11 cellular contexts compared by ENCODE assay signal in genomic region chr3:62558549-62559112, GRCh38.
DNase-seq lines count a peak whose midpoint lies in the region; ATAC-seq and TF ChIP-seq lines count a peak whose summit lies in the region.
"Had no signal": no experiment of that assay in that cellular context is flagged by ENCODE, and none has a peak within 500 bp of the region (broad histone marks: within the 10 kb centered on the region; RNA-seq: fewer than 3 reads in every experiment).

No MANE protein-coding gene starts in this region.

- no peak overlapping the region for H3K4me3 ChIP-seq in colonic mucosa

- H3K9ac ChIP-seq in colonic mucosa (ENCODE audit: low read depth in 2 of 2, low read length in 2 of 2): no peak overlapping the region

- no peak overlapping the region for H3K27ac ChIP-seq in colonic mucosa

- no peaks in the 10 kb centered on the region for H3K9me3 ChIP-seq in colonic mucosa

- H3K4me3 Mint-ChIP-seq in progenitor cell of endocrine pancreas (ENCODE audit: low read depth): no peak overlapping the region
- no peak overlapping the region for H3K4me3 Mint-ChIP-seq in natural killer cell treated with Interleukin-12 subunit alpha and Interleukin-12 subunit beta and Interleukin-15 and Interleukin-18, amount 100 ng/mL, for 72 hours

- no peaks in the 10 kb centered on the region for H3K27me3 Mint-ChIP-seq in progenitor cell of endocrine pancreas
- H3K27me3 Mint-ChIP-seq in natural killer cell treated with Interleukin-12 subunit alpha and Interleukin-12 subunit beta and Interleukin-15 and Interleukin-18, amount 100 ng/mL, for 72 hours: no peaks in the 10 kb centered on the region

- no peaks in the 10 kb centered on the region for H3K27me3 ChIP-seq in colonic mucosa

- TF ChIP-seq CTCF in colonic mucosa (IDR thresholded peaks at IDR 0.05) (peak; percentile 20), progenitor cell of endocrine pancreas (IDR thresholded peaks at IDR 0.05; ENCODE audit: unreplicated experiment) (peak; percentile 63)

- H3K27ac Mint-ChIP-seq in progenitor cell of endocrine pancreas: no peak overlapping the region
- H3K27ac Mint-ChIP-seq in natural killer cell treated with Interleukin-12 subunit alpha and Interleukin-12 subunit beta and Interleukin-15 and Interleukin-18, amount 100 ng/mL, for 72 hours: no peak overlapping the region

- DNase-seq in SKM-1 treated with dmso at 0.1 percent for 144 hours (lab: John Stamatoyannopoulos, UW; ENCODE audit: unreplicated experiment) (peak; percentile 31), SKM-1 (lab: John Stamatoyannopoulos, UW; ENCODE audit: unreplicated experiment) (no peak), NAMALWA (ENCODE audit: low spot score) (peak; percentile 23), colonic mucosa (no peak), progenitor cell of endocrine pancreas (ENCODE audit: low spot score, unreplicated experiment) (no peak), cerebellar cortex (ENCODE audit: low spot score) (no peak)
- DNase-seq in natural killer cell treated with Interleukin-12 subunit alpha and Interleukin-12 subunit beta and Interleukin-15 and Interleukin-18, amount 100 ng/mL, for 72 hours (ENCODE audit: low spot score): no peak
- DNase-seq: DMS153, NCI-H1092 treated with DMSO at 0.1 percent for 48 hours had no signal

- H3K36me3 Mint-ChIP-seq in progenitor cell of endocrine pancreas (ENCODE audit: insufficient read depth): peaks cover 6% of the 10 kb centered on the region
- H3K36me3 Mint-ChIP-seq in natural killer cell treated with Interleukin-12 subunit alpha and Interleukin-12 subunit beta and Interleukin-15 and Interleukin-18, amount 100 ng/mL, for 72 hours: no peaks in the 10 kb centered on the region

- no peaks in the 10 kb centered on the region for H3K4me1 ChIP-seq in colonic mucosa

- intact Hi-C loops in colonic mucosa (cut with DNase I): loop anchor here (5.0 kb wide), 1 partner anchor 226 kb away; no protein-coding TSS in a partner anchor

- H3K9me3 Mint-ChIP-seq in progenitor cell of endocrine pancreas (ENCODE audit: low read depth): no peaks in the 10 kb centered on the region
- peaks cover under 1% of the 10 kb centered on the region for H3K9me3 Mint-ChIP-seq in natural killer cell treated with Interleukin-12 subunit alpha and Interleukin-12 subunit beta and Interleukin-15 and Interleukin-18, amount 100 ng/mL, for 72 hours

- no peak for ATAC-seq in natural killer cell treated with Interleukin-12 subunit alpha and Interleukin-12 subunit beta and Interleukin-15 and Interleukin-18, amount 100 ng/mL, for 72 hours
- no peak for ATAC-seq in GM18907 (IDR thresholded peaks at IDR 0.05; ENCODE audit: unreplicated experiment)
- ATAC-seq: sciatic nerve had no signal

- no peaks in the 10 kb centered on the region for H3K36me3 ChIP-seq in colonic mucosa

- no peaks in the 10 kb centered on the region for H3K4me1 Mint-ChIP-seq in progenitor cell of endocrine pancreas (ENCODE audit: low read depth)
- H3K4me1 Mint-ChIP-seq in natural killer cell treated with Interleukin-12 subunit alpha and Interleukin-12 subunit beta and Interleukin-15 and Interleukin-18, amount 100 ng/mL, for 72 hours (ENCODE audit: low read depth in 2 of 2): no peaks in the 10 kb centered on the region

Comparison
In these comparisons a context has a peak if more than half of its experiments do, and no peak if none do; other contexts are left out.
1. DNase-seq: peak in SKM-1 treated with dmso at 0.1 percent for 144 hours (single experiment) and NAMALWA (single experiment); none in SKM-1 (single experiment), colonic mucosa (single experiment), progenitor cell of endocrine pancreas (single experiment), natural killer cell treated with Interleukin-12 subunit alpha and Interleukin-12 subunit beta and Interleukin-15 and Interleukin-18, amount 100 ng/mL, for 72 hours (single experiment) and cerebellar cortex (single experiment).